ENCODE assay signal across 8 cellular contexts in the genomic region with DNA sequence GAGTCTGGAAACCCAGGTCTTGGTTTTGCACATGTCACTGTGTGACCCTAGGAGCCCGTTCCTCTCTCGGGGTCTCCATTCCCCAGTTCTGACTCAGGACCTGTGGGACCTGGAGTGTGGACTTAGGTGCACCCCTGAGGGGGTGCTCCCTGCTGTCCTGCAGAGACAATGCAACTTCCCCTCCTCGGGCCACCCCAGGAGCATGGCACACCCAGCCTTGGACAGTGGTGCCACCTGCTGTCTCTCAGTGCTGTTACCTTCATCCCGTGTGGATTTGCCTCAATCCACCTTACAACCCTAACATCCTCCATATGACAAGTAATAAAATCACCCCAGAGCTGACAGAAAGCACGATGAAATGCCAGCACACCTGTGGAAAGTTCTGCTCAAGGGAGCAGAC. TPM values are rescaled to one million over a fixed set of nuclear protein-coding genes. Genes with fewer than 3 reads are reported as not detected.
DNase-seq lines count a peak whose midpoint lies in the region; ATAC-seq and TF ChIP-seq lines count a peak whose summit lies in the region.

No MANE protein-coding gene starts in this region.

- DNase-seq in choroid plexus epithelial cell (ENCODE audit: low read depth) (peak; percentile 8), gastrocnemius medialis (peak in 1 of 2 donors; percentile 66), SIG-M5 treated with dmso at 0.1 percent for 504 hours (lab: John Stamatoyannopoulos, UW; ENCODE audit: unreplicated experiment) (no peak), AG08396 (ENCODE audit: low spot score) (no peak), SIG-M5 (lab: John Stamatoyannopoulos, UW) (no peak)

- in situ Hi-C loops in gastrocnemius medialis (cut with MboI; ENCODE audit: low sequenced_read_pairs in 4 of 4), result loop anchor here in 1 of 4 donors (5.0 kb wide), 1 partner anchor 65 kb away; no protein-coding TSS in a partner anchor

- TF ChIP-seq CTCF in GM12874 (IDR thresholded peaks at IDR 0.05; ENCODE audit: insufficient read depth, low read depth, low read length) (peak; percentile 49), choroid plexus epithelial cell (conservative IDR thresholded peaks at IDR 0.05; ENCODE audit: low read depth, low read length) (peak; percentile 41), gastrocnemius medialis (IDR thresholded peaks at IDR 0.05 in 4 of 5, conservative IDR thresholded peaks at IDR 0.05 in 1 of 5) (peak; percentile 63 to 77 (median 68))

- no peak for TF ChIP-seq POLR2A in gastrocnemius medialis (IDR thresholded peaks at IDR 0.05)

- H3K36me3 ChIP-seq in gastrocnemius medialis, result peaks cover 0 to 24% of the 10 kb centered on the region in 2 donors

- no peak overlapping the region for H3K4me3 ChIP-seq in choroid plexus epithelial cell (ENCODE audit: low read depth, low read length)
- H3K4me3 ChIP-seq in gastrocnemius medialis, result no peak overlapping the region

- no peaks in the 10 kb centered on the region for H3K4me1 ChIP-seq in gastrocnemius medialis

- H3K27me3 ChIP-seq in gastrocnemius medialis, result no peaks in the 10 kb centered on the region

- ATAC-seq in SK-N-SH treated with all-trans-retinoic acid at 6 μM for 48 hours (peak; percentile 71), gastrocnemius medialis (peak; percentile 61 to 69), HG03175 (IDR thresholded peaks at IDR 0.05; ENCODE audit: unreplicated experiment) (no peak)

- H3K27ac ChIP-seq in gastrocnemius medialis, result no peak overlapping the region

- no peaks in the 10 kb centered on the region for H3K9me3 ChIP-seq in gastrocnemius medialis

- intact Hi-C loops in gastrocnemius medialis (cut with DNase I; ENCODE audit: low total_unique reads), result loop anchor here (1.0 kb wide), 2 partner anchors 61 to 91 kb away; no protein-coding TSS in a partner anchor

TF ChIP-seq in SK-N-SH treated with all-trans-retinoic acid at 6 μM for 48 hours, 23 proteins besides CTCF, POLR2A, EP300 and RAD21:
- TF ChIP-seq RARB (CRISPR knock-in tag; IDR thresholded peaks at IDR 0.05) (no peak), BACH2 (CRISPR knock-in tag; IDR thresholded peaks at IDR 0.05; ENCODE audit: borderline replicate concordance) (no peak), ZNF70 (CRISPR knock-in tag; IDR thresholded peaks at IDR 0.05) (no peak), ZFP30 (CRISPR knock-in tag; IDR thresholded peaks at IDR 0.05) (no peak), ZFP3 (CRISPR knock-in tag; IDR thresholded peaks at IDR 0.05) (no peak), TSHZ2 (CRISPR knock-in tag; IDR thresholded peaks at IDR 0.05) (no peak), ARNTL (CRISPR knock-in tag; IDR thresholded peaks at IDR 0.05; ENCODE audit: borderline replicate concordance, low read depth) (no peak), ZC3H10 (CRISPR knock-in tag; IDR thresholded peaks at IDR 0.05) (no peak), CSDC2 (CRISPR knock-in tag; IDR thresholded peaks at IDR 0.05) (no peak), SNAI2 (CRISPR knock-in tag; IDR thresholded peaks at IDR 0.05) (no peak), TOX (CRISPR knock-in tag; IDR thresholded peaks at IDR 0.05; ENCODE audit: borderline replicate concordance) (no peak)
- TF ChIP-seq, protein P1, sequence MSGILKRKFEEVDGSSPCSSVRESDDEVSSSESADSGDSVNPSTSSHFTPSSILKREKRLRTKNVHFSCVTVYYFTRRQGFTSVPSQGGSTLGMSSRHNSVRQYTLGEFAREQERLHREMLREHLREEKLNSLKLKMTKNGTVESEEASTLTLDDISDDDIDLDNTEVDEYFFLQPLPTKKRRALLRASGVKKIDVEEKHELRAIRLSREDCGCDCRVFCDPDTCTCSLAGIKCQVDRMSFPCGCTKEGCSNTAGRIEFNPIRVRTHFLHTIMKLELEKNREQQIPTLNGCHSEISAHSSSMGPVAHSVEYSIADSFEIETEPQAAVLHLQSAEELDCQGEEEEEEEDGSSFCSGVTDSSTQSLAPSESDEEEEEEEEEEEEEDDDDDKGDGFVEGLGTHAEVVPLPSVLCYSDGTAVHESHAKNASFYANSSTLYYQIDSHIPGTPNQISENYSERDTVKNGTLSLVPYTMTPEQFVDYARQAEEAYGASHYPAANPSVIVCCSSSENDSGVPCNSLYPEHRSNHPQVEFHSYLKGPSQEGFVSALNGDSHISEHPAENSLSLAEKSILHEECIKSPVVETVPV (CRISPR knock-in tag; IDR thresholded peaks at IDR 0.05), result no peak
TF ChIP-seq in SK-N-SH treated with all-trans-retinoic acid at 6 μM for 48 hours: peak in this region for 0.

RNA-seq across cellular contexts. Expression of gene CRYBB3, which starts 27.5 kb away (rescaled TPM):
- not detected for total RNA-seq in gastrocnemius medialis

RNA-seq across cellular contexts. Expression of gene CRYBB2, which starts 47.3 kb away (rescaled TPM):
- not detected for total RNA-seq in gastrocnemius medialis
